8 cellular contexts compared by ENCODE assay signal in the genomic region with DNA sequence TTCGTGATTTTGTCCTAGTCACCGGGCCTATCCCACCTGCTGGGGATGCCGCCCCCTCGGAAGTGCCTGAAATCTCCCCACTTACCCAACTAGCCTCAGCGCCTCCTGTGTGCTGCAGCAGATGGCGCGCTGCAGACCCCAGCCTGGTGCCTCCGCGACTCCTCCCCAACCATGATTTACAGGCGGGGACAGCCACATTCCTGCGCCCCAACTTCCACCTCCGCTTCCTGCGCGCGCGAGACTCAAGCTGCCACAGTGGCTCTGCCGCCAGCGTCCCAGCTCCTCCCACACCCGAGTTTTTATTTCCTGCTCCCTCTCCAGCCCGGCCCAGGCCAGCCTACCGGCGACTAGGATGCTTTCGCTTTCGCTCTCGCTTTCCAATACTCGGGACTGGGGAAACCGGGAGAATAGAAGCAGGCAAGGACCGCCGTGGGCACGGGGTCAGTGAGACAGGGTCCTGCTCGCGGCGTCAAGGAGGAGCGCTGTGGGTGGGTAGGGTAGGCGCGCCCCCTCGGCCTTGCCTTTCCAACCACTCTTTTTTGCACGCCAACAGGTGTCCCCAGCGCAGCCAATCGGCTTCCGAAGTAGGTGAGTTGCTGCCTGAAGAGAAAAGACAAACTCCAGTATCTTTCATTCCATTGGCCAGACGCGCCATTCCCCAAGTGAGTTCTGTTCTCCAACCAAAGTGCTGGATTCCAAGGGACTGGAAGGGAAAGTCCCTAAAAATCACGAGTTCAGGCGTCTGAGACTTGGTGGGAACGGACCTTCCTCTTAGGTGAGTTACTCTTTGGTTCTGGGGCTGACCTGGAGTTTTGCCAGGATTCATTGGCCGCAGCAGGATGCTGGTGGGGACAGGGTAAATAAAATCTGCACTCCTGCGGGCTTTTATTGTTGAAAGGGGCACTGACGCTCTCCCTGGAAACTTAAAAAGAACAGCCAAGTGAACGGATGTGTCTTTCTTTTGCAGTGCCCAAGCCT. TPM values are rescaled to one million over a fixed set of nuclear protein-coding genes. Genes with fewer than 3 reads are reported as not detected.
DNase-seq lines count a peak whose midpoint lies in the region; ATAC-seq, FAIRE-seq and TF ChIP-seq lines count a peak whose summit lies in the region.

TSS of gene FAM111A (plus strand) at position 327 of the 978 bp plus-strand sequence. CDS start 6,017 bp downstream, outside the sequence.

- peaks cover 5% of the 10 kb centered on the region; the same call in 1 of the 2 replicates for H3K9me3 Mint-ChIP-seq in WTC11
- H3K9me3 Mint-ChIP-seq in immature natural killer cell: no peaks in the 10 kb centered on the region

- H3K79me2 ChIP-seq in smooth muscle cell (ENCODE audit: low read depth): no peaks in the 10 kb centered on the region

- peak within 1 kb of the TSS; percentile 81 for H3K9ac ChIP-seq in smooth muscle cell (ENCODE audit: low read depth)

- peak; percentile 50 for TF ChIP-seq CTCF in 22Rv1 (IDR thresholded peaks at IDR 0.05)
- TF ChIP-seq CTCF in WTC11 (IDR thresholded peaks at IDR 0.05): no peak
- peak; percentile 28 for TF ChIP-seq CTCF in cardiac fibroblast (IDR thresholded peaks at IDR 0.05; ENCODE audit: low read depth, low read length)
- peak; percentile 14 for TF ChIP-seq CTCF in smooth muscle cell (IDR thresholded peaks at IDR 0.05; ENCODE audit: borderline replicate concordance, insufficient read depth, poor library complexity, severe bottlenecking)

- no peaks in the 10 kb centered on the region for H3K27me3 ChIP-seq in smooth muscle cell (ENCODE audit: low read depth)

- H3K4me3 ChIP-seq in cardiac fibroblast (replicated peaks in 1 of 2; ENCODE audit: low read depth in 2 of 2, low read length in 2 of 2) (peak within 1 kb of the TSS; percentile 91 to 96), smooth muscle cell (peak within 1 kb of the TSS; percentile 82)

- peak within 1 kb of the TSS; percentile 86 for H3K4me3 Mint-ChIP-seq in WTC11
- peak within 1 kb of the TSS; percentile 94 to 98 (median 98) for H3K4me3 Mint-ChIP-seq in immature natural killer cell

- no peaks in the 10 kb centered on the region for H4K20me1 ChIP-seq in smooth muscle cell (ENCODE audit: low read depth)

- H3K4me1 Mint-ChIP-seq in WTC11 (peaks cover 42% of the 10 kb centered on the region), immature natural killer cell (peaks cover 47 to 58% of the 10 kb centered on the region in 2 donors)

- peak; percentile 95 for FAIRE-seq in GM18507 (lab: Jason Lieb, UNC)

- H2AFZ ChIP-seq in smooth muscle cell (ENCODE audit: low read depth): peak within 1 kb of the TSS; percentile 94

- H3K27ac Mint-ChIP-seq in WTC11 (peak within 1 kb of the TSS; percentile 96), immature natural killer cell (peak within 1 kb of the TSS; percentile 94 to 99 (median 98))

- H3K36me3 Mint-ChIP-seq in WTC11 (peaks cover 17% of the 10 kb centered on the region), immature natural killer cell (peaks cover 4 to 10% (median 7%) of the 10 kb centered on the region in 3 donors)

- H3K27me3 Mint-ChIP-seq in WTC11 (ENCODE audit: low read depth) (peaks cover 13% of the 10 kb centered on the region), immature natural killer cell (ENCODE audit: low read depth in 3 of 3) (peaks cover 2 to 10% (median 6%) of the 10 kb centered on the region in 3 donors)

- POLR2A ChIA-PET in WTC11 (lab: Charles Lee): interaction anchor here (1.4 to 1.5 kb wide), 2 partner anchors 29 to 215 kb away, joined by 3 to 6 read pairs; partner anchors contain the start of gene DTX4

- peaks cover 4% of the 10 kb centered on the region for H3F3A ChIP-seq in smooth muscle cell (ENCODE audit: low read depth)

- WGBS in smooth muscle cell (ENCODE audit: low lambda C conversion rate): 4% methylated on average over 50 of the region's 50 CpGs

- H3K27ac ChIP-seq in 22Rv1: peak within 1 kb of the TSS; percentile 78
- peak within 1 kb of the TSS; percentile 79 for H3K27ac ChIP-seq in smooth muscle cell (ENCODE audit: low read depth)

- H3K4me2 ChIP-seq in smooth muscle cell: peak within 1 kb of the TSS; percentile 88

- H3K9me3 ChIP-seq in smooth muscle cell (replicated peaks; ENCODE audit: low read depth): no peaks in the 10 kb centered on the region

- H3K36me3 ChIP-seq in smooth muscle cell (ENCODE audit: low read depth): no peaks in the 10 kb centered on the region

- DNase-seq in GM18507 (ENCODE audit: extremely low spot score, insufficient read length, low read depth): peak; percentile 62
- peak; percentile 72 to 85 for DNase-seq in NCI-H2081 (lab: John Stamatoyannopoulos, UW)
- peak; percentile 81 for DNase-seq in WTC11 (ENCODE audit: low spot score)
- DNase-seq in cardiac fibroblast (ENCODE audit: low read depth in 2 of 2): peak; percentile 86 to 89
- DNase-seq in immature natural killer cell: peak; percentile 85 to 87 (median 86)
- DNase-seq in smooth muscle cell (lab: John Stamatoyannopoulos, UW; ENCODE audit: unreplicated experiment): peak; percentile 59

- H3K4me1 ChIP-seq in smooth muscle cell (ENCODE audit: low read depth): peaks cover 8% of the 10 kb centered on the region

- peak; percentile 65 for ATAC-seq in HG02981 (IDR thresholded peaks at IDR 0.05; ENCODE audit: unreplicated experiment)
- ATAC-seq in WTC11: peak; percentile 80

- CTCF ChIA-PET in WTC11 (lab: Charles Lee): interaction anchor here (0.6 to 4.2 kb wide), 7 partner anchors 15 to 237 kb away, joined by 3 to 46 read pairs (median 6); no protein-coding TSS in a partner anchor

TF ChIP-seq in WTC11, 78 proteins besides CTCF, POLR2A, EP300 and RAD21 (continues in another document):
- no peak for TF ChIP-seq ZBTB21 (CRISPR knock-in tag; IDR thresholded peaks at IDR 0.05; ENCODE audit: borderline replicate concordance)
- peak; percentile 66; the same call in 1 of the 2 replicates for TF ChIP-seq HMGXB4 (CRISPR knock-in tag; IDR thresholded peaks at IDR 0.05)
- peak; percentile 74; the same call in 1 of the 2 replicates for TF ChIP-seq ZBTB43 (CRISPR knock-in tag; IDR thresholded peaks at IDR 0.05)
- no peak for TF ChIP-seq USF2 (CRISPR knock-in tag; IDR thresholded peaks at IDR 0.05)
- TF ChIP-seq, protein P1, sequence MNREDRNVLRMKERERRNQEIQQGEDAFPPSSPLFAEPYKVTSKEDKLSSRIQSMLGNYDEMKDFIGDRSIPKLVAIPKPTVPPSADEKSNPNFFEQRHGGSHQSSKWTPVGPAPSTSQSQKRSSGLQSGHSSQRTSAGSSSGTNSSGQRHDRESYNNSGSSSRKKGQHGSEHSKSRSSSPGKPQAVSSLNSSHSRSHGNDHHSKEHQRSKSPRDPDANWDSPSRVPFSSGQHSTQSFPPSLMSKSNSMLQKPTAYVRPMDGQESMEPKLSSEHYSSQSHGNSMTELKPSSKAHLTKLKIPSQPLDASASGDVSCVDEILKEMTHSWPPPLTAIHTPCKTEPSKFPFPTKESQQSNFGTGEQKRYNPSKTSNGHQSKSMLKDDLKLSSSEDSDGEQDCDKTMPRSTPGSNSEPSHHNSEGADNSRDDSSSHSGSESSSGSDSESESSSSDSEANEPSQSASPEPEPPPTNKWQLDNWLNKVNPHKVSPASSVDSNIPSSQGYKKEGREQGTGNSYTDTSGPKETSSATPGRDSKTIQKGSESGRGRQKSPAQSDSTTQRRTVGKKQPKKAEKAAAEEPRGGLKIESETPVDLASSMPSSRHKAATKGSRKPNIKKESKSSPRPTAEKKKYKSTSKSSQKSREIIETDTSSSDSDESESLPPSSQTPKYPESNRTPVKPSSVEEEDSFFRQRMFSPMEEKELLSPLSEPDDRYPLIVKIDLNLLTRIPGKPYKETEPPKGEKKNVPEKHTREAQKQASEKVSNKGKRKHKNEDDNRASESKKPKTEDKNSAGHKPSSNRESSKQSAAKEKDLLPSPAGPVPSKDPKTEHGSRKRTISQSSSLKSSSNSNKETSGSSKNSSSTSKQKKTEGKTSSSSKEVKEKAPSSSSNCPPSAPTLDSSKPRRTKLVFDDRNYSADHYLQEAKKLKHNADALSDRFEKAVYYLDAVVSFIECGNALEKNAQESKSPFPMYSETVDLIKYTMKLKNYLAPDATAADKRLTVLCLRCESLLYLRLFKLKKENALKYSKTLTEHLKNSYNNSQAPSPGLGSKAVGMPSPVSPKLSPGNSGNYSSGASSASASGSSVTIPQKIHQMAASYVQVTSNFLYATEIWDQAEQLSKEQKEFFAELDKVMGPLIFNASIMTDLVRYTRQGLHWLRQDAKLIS (CRISPR knock-in tag; IDR thresholded peaks at IDR 0.05; ENCODE audit: borderline replicate concordance): no peak
- TF ChIP-seq NFE2L1 (CRISPR knock-in tag; IDR thresholded peaks at IDR 0.05): peak; percentile 13; the same call in 1 of the 2 replicates

RNA-seq across cellular contexts. Expression of gene FAM111A, which starts in this region (rescaled TPM):
- 18.8 to 24.4 TPM (median 22.0 TPM) in 3 replicates for total RNA-seq in WTC11 (2021)
- 10 to 100 TPM; 28.6 to 41.8 (median 31.2) TPM for polyA plus RNA-seq in immature natural killer cell
- 14.3 and 36.8 TPM in 2 replicates for total RNA-seq in smooth muscle cell
- 6.2 and 11.1 TPM in 2 replicates for polyA plus RNA-seq in smooth muscle cell

Comparison
In these comparisons a context has a peak if more than half of its experiments do, and no peak if none do; other contexts are left out.
1. Peak in every context shown above with its lines: DNase-seq, ATAC-seq, H3K4me3 ChIP-seq and H3K27ac ChIP-seq.